ENCODE assay signal across 17 cellular contexts in genomic region chr3:69196876-69197275, GRCh38.
DNase-seq lines count a peak whose midpoint lies in the region; ATAC-seq and TF ChIP-seq lines count a peak whose summit lies in the region.
"Had no signal": no experiment of that assay in that cellular context is flagged by ENCODE, and none has a peak within 500 bp of the region (broad histone marks: within the 10 kb centered on the region; RNA-seq: fewer than 3 reads in every experiment).

No MANE protein-coding gene starts in this region.

- H3K36me3 Mint-ChIP-seq in activated naive CD4-positive, alpha-beta T cell treated with anti-CD3 and anti-CD28 coated beads, Interleukin-2, amount 10 ng/mL, durations not matched to agents 7 days and 5 days = peaks cover 41% of the 10 kb centered on the region
- peaks cover 31 to 75% of the 10 kb centered on the region in 2 donors for H3K36me3 Mint-ChIP-seq in activated naive CD4-positive, alpha-beta T cell treated with anti-CD3 and anti-CD28 coated beads, Interleukin-2, amount 50 U/mL, for 72 hours
- peaks cover 44% of the 10 kb centered on the region for H3K36me3 Mint-ChIP-seq in activated CD8-positive, alpha-beta T cell treated with anti-CD3 and anti-CD28 coated beads for 36 hours (ENCODE audit: low read depth)

- H3K9ac ChIP-seq in endocrine pancreas (ENCODE audit: control insufficient read depth, insufficient read depth, low read length) = peak overlapping the region; percentile 35
- H3K9ac ChIP-seq: BLaER1 had no signal

- H3K27me3 ChIP-seq in endocrine pancreas (ENCODE audit: control insufficient read depth, insufficient read depth, low read length) (no peaks in the 10 kb centered on the region), spleen (replicated peaks in 1 of 7) (no peaks in the 10 kb centered on the region)
- H3K27me3 ChIP-seq: BLaER1, MG63 had no signal

- no peaks in the 10 kb centered on the region for H3K27me3 Mint-ChIP-seq in activated naive CD4-positive, alpha-beta T cell treated with anti-CD3 and anti-CD28 coated beads, Interleukin-2, amount 10 ng/mL, durations not matched to agents 7 days and 5 days
- H3K27me3 Mint-ChIP-seq in activated CD8-positive, alpha-beta T cell treated with anti-CD3 and anti-CD28 coated beads for 36 hours = no peaks in the 10 kb centered on the region

- peaks cover 2% of the 10 kb centered on the region for H3K36me3 ChIP-seq in endocrine pancreas (ENCODE audit: control insufficient read depth, insufficient read depth, low read length)
- peaks cover 0 to 68% (median 28%) of the 10 kb centered on the region in 6 donors for H3K36me3 ChIP-seq in spleen
- H3K36me3 ChIP-seq: MG63 had no signal

- ATAC-seq in activated naive CD4-positive, alpha-beta T cell treated with anti-CD3 and anti-CD28 coated beads, Interleukin-2, amount 50 U/mL, for 72 hours = no peak
- ATAC-seq in activated CD8-positive, alpha-beta T cell treated with anti-CD3 and anti-CD28 coated beads for 36 hours = no peak
- ATAC-seq in GM21390 (IDR thresholded peaks at IDR 0.05; ENCODE audit: unreplicated experiment) = no peak
- ATAC-seq: activated CD4-positive, CD25-positive, alpha-beta regulatory T cell treated with anti-CD3 and anti-CD28 coated beads, Interleukin-2, amount 50 U/mL, for 24 hours; PC-3; Right ventricle myocardium inferior had no signal

- no peak for TF ChIP-seq CTCF in activated CD8-positive, alpha-beta T cell treated with anti-CD3 and anti-CD28 coated beads for 36 hours (IDR thresholded peaks at IDR 0.05)
- no peak for TF ChIP-seq CTCF in spleen (IDR thresholded peaks at IDR 0.05 in 8 of 11, conservative IDR thresholded peaks at IDR 0.05 in 3 of 11)

- peak overlapping the region; percentile 31 for H3K27ac Mint-ChIP-seq in activated naive CD4-positive, alpha-beta T cell treated with anti-CD3 and anti-CD28 coated beads, Interleukin-2, amount 10 ng/mL, durations not matched to agents 7 days and 5 days
- H3K27ac Mint-ChIP-seq in activated naive CD4-positive, alpha-beta T cell treated with anti-CD3 and anti-CD28 coated beads, Interleukin-2, amount 50 U/mL, for 72 hours = peak overlapping the region in 1 of 2 donors; percentile 78
- H3K27ac Mint-ChIP-seq in activated CD8-positive, alpha-beta T cell treated with anti-CD3 and anti-CD28 coated beads for 36 hours = peak overlapping the region; percentile 89

- no peak for DNase-seq in activated naive CD4-positive, alpha-beta T cell treated with anti-CD3 and anti-CD28 coated beads, Interleukin-2, amount 10 ng/mL, durations not matched to agents 7 days and 5 days
- DNase-seq in activated naive CD4-positive, alpha-beta T cell treated with anti-CD3 and anti-CD28 coated beads, Interleukin-2, amount 50 U/mL, for 72 hours (ENCODE audit: low spot score in 2 of 2) = no peak
- DNase-seq in activated CD8-positive, alpha-beta T cell treated with anti-CD3 and anti-CD28 coated beads for 36 hours = no peak
- no peak for DNase-seq in NCI-H2227 treated with DMSO at 0.1 percent for 48 hours (lab: John Stamatoyannopoulos, UW)
- no peak for DNase-seq in spleen
- DNase-seq: activated effector memory CD4-positive, alpha-beta T cell treated with anti-CD3 and anti-CD28 coated beads, Interleukin-2, amount 50 U/mL, for 16 hours; H9; KBM-7; kidney; MG63; NCI-H446 treated with DMSO at 0.1 percent for 48 hours; PC-3 had no signal

- H3K9me3 ChIP-seq in endocrine pancreas (ENCODE audit: control insufficient read depth, low read length) (no peaks in the 10 kb centered on the region), spleen (no peaks in the 10 kb centered on the region)
- H3K9me3 ChIP-seq: BLaER1, MG63 had no signal

- no peak for TF ChIP-seq POLR2A in spleen (IDR thresholded peaks at IDR 0.05)

- POLR2A ChIA-PET in activated CD8-positive, alpha-beta T cell treated with anti-CD3 and anti-CD28 coated beads for 36 hours (lab: Charles Lee) = interaction anchor here (1.4 kb wide), 1 partner anchor 43 kb away, joined by 3 read pairs; no protein-coding TSS in a partner anchor

- WGBS in spleen, 5 donors = 73 to 96% (median 91%) methylated on average over 3 of the region's 3 CpGs

- peak overlapping the region; percentile 26 for H3K4me3 ChIP-seq in endocrine pancreas (ENCODE audit: control insufficient read depth, insufficient read depth, low read length)
- H3K4me3 ChIP-seq in spleen = no peak overlapping the region
- H3K4me3 ChIP-seq: BLaER1, MG63 had no signal

- peak overlapping the region in 4 of 8 donors; percentile 3 to 84 (median 42) for H3K27ac ChIP-seq in spleen
- H3K27ac ChIP-seq: BLaER1 had no signal

- no peak overlapping the region for H3K4me3 Mint-ChIP-seq in activated naive CD4-positive, alpha-beta T cell treated with anti-CD3 and anti-CD28 coated beads, Interleukin-2, amount 10 ng/mL, durations not matched to agents 7 days and 5 days
- H3K4me3 Mint-ChIP-seq in activated CD8-positive, alpha-beta T cell treated with anti-CD3 and anti-CD28 coated beads for 36 hours = peak overlapping the region; percentile 74
- H3K4me3 Mint-ChIP-seq: H9 had no signal

- intact Hi-C loops in activated CD8-positive, alpha-beta T cell treated with anti-CD3 and anti-CD28 coated beads for 36 hours (cut with micrococcal nuclease) = loop anchor here (5.0 kb wide), 2 partner anchors 35 to 40 kb away; no protein-coding TSS in a partner anchor
- intact Hi-C loops in spleen (cut with DNase I; ENCODE audit: low total_unique reads) = no loop called here

- CTCF ChIA-PET in activated naive CD4-positive, alpha-beta T cell treated with anti-CD3 and anti-CD28 coated beads, Interleukin-2, amount 10 ng/mL, durations not matched to agents 7 days and 5 days (lab: Charles Lee) = interaction anchor here (0.9 kb wide), 1 partner anchor 108 kb away, joined by 3 read pairs; no protein-coding TSS in a partner anchor
- CTCF ChIA-PET in activated CD8-positive, alpha-beta T cell treated with anti-CD3 and anti-CD28 coated beads for 36 hours (lab: Charles Lee) = interaction anchor here (1.1 to 7.1 kb wide), 3 partner anchors 35 to 109 kb away, joined by 4 to 60 read pairs (median 24); no protein-coding TSS in a partner anchor

- peaks cover 51% of the 10 kb centered on the region for H3K4me1 Mint-ChIP-seq in activated naive CD4-positive, alpha-beta T cell treated with anti-CD3 and anti-CD28 coated beads, Interleukin-2, amount 10 ng/mL, durations not matched to agents 7 days and 5 days
- H3K4me1 Mint-ChIP-seq in activated CD8-positive, alpha-beta T cell treated with anti-CD3 and anti-CD28 coated beads for 36 hours (ENCODE audit: low read depth) = peaks cover 55% of the 10 kb centered on the region

- no peaks in the 10 kb centered on the region for H3K4me1 ChIP-seq in endocrine pancreas (ENCODE audit: control insufficient read depth, insufficient read depth, low read length)
- peaks cover 0 to 48% (median 28%) of the 10 kb centered on the region in 6 donors for H3K4me1 ChIP-seq in spleen

- no peaks in the 10 kb centered on the region for H3K9me3 Mint-ChIP-seq in activated naive CD4-positive, alpha-beta T cell treated with anti-CD3 and anti-CD28 coated beads, Interleukin-2, amount 10 ng/mL, durations not matched to agents 7 days and 5 days
- H3K9me3 Mint-ChIP-seq in activated naive CD4-positive, alpha-beta T cell treated with anti-CD3 and anti-CD28 coated beads, Interleukin-2, amount 50 U/mL, for 72 hours = no peaks in the 10 kb centered on the region
- H3K9me3 Mint-ChIP-seq in activated CD8-positive, alpha-beta T cell treated with anti-CD3 and anti-CD28 coated beads for 36 hours = no peaks in the 10 kb centered on the region
- H3K9me3 Mint-ChIP-seq: H9 had no signal
